In the genomic region with DNA sequence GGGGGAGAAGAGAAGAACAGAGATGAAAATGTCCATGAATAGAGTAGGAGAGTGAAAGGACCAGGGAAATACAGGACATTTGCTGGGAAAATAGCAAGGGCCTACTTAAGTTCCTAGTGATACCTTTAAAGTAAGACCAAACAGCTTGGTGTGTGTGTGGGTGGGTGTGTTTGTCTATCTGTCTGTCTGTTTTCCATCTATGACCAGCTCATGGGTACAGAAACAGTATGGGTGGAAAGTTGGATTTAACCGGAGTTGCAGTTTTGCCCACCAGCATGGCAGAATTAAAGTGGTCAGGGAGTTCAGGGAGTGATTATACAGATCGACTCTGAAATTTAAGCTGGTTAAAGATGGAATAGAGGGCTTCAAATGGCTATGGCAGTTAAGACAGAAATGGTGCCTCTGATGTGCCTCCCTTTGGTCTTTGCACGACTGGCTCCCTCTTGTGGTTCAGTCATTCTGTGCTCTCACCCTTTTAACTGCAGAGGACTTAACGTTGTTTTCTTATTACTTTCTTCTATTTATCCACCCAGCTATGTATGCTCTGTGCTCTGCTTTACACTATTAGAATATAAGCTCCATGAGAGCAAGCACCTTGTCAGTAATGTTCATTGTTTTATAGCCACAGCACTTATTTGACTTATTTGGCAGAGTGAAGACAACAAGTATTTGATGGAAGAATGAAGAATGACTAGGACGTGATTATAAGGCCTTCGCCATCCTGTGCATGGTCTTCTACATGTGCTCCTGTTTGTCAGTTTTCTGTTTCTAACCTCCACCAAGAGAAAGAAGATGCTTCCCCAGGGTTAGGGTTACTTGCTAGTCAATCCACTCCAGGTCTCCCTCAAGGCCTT, we compare ENCODE assay signal across 8 cellular contexts.
DNase-seq lines count a peak whose midpoint lies in the region; ATAC-seq and TF ChIP-seq lines count a peak whose summit lies in the region.

No MANE protein-coding gene starts in this region.

- no peaks in the 10 kb centered on the region for H3K27me3 ChIP-seq in lower lobe of right lung (ENCODE audit: low read depth)

- TF ChIP-seq CTCF in coronary artery (IDR thresholded peaks at IDR 0.05) (peak; percentile 37), lower lobe of right lung (IDR thresholded peaks at IDR 0.05) (peak; percentile 79)

- ATAC-seq in GM18498 (IDR thresholded peaks at IDR 0.05; ENCODE audit: unreplicated experiment) (peak; percentile 84), HG03097 (IDR thresholded peaks at IDR 0.05; ENCODE audit: low FRiP score, unreplicated experiment) (peak; percentile 52), lower lobe of right lung (peak; percentile 89 to 95)

- H3K4me3 ChIP-seq in coronary artery (no peak overlapping the region), lower lobe of right lung (no peak overlapping the region)

- H3K27ac ChIP-seq in coronary artery (no peak overlapping the region), lower lobe of right lung (no peak overlapping the region)

- peak; percentile 39 for DNase-seq in A172 (ENCODE audit: low spot score)
- peak; percentile 70 for DNase-seq in NCI-H2227 treated with DMSO at 0.1 percent for 48 hours (lab: John Stamatoyannopoulos, UW)
- DNase-seq in activated CD4-positive, alpha-beta T cell treated with anti-CD3 and anti-CD28 coated beads for 1 hour = peak; percentile 52
- DNase-seq in coronary artery (ENCODE audit: low spot score) = no peak
- no peak for DNase-seq in lower lobe of right lung
- DNase-seq in stimulated activated CD8-positive, alpha-beta memory T cell treated with anti-CD3 and anti-CD28 coated beads, Interleukin-7, amount 100 ng/mL, for 1 hour (ENCODE audit: low read depth in 2 of 2) = peak; percentile 40 to 42

- H3K36me3 ChIP-seq in lower lobe of right lung = no peaks in the 10 kb centered on the region

- H3K9me3 ChIP-seq in lower lobe of right lung = no peaks in the 10 kb centered on the region

- intact Hi-C loops in lower lobe of right lung (cut with DNase I) = loop anchor here (10.0 kb wide), 1 partner anchor 129 kb away; no protein-coding TSS in a partner anchor

- no peaks in the 10 kb centered on the region for H3K4me1 ChIP-seq in lower lobe of right lung

Comparison
In these comparisons a context has a peak if more than half of its experiments do, and no peak if none do; other contexts are left out.
1. DNase-seq: peak in A172 (single experiment), NCI-H2227 treated with DMSO at 0.1 percent for 48 hours (single experiment), activated CD4-positive, alpha-beta T cell treated with anti-CD3 and anti-CD28 coated beads for 1 hour (single experiment) and stimulated activated CD8-positive, alpha-beta memory T cell treated with anti-CD3 and anti-CD28 coated beads, Interleukin-7, amount 100 ng/mL, for 1 hour (2 of 2); none in coronary artery (single experiment) and lower lobe of right lung (single experiment).
2. Peak in every context shown above with its lines, with median percentiles within 50 percentile points of each other: ATAC-seq.